In genomic region chr4:4490041-4490440, GRCh38 we compare ENCODE assay signal across 16 cellular contexts.
"Had no signal": no experiment of that assay in that cellular context is flagged by ENCODE, and none has a peak within 500 bp of the region (broad histone marks: within the 10 kb centered on the region; RNA-seq: fewer than 3 reads in every experiment).

No MANE protein-coding gene starts in this region.

- DNase-seq: activated CD4-positive, alpha-beta T cell treated with anti-CD3 and anti-CD28 coated beads for 36 hours; activated CD8-positive, alpha-beta memory T cell treated with anti-CD3 and anti-CD28 coated beads, Interleukin-2, amount 50 U/mL, for 4 hours; activated CD8-positive, alpha-beta T cell treated with anti-CD3 and anti-CD28 coated beads for 36 hours; activated naive CD4-positive, alpha-beta T cell; central memory CD4-positive, alpha-beta T cell; cortex of kidney; effector CD8-positive, alpha-beta T cell; glutamatergic neuron; lower lobe of right lung; naive thymus-derived CD8-positive, alpha-beta T cell; posterior cingulate gyrus; stimulated activated CD4-positive, alpha-beta T cell treated with anti-CD3 and anti-CD28 coated beads, Interleukin-4, amount 100 ng/mL, for 4 hours; stomach had no signal

- H3K36me3 ChIP-seq: lower lobe of right lung, neutrophil, stomach, thoracic aorta had no signal

- H3K36me3 Mint-ChIP-seq: naive thymus-derived CD8-positive, alpha-beta T cell had no signal

- H3K4me3 ChIP-seq: lower lobe of right lung, stomach, thoracic aorta had no signal

- H3K27ac Mint-ChIP-seq: activated CD4-positive, alpha-beta T cell treated with anti-CD3 and anti-CD28 coated beads for 36 hours; activated CD8-positive, alpha-beta T cell treated with anti-CD3 and anti-CD28 coated beads for 36 hours; activated T-helper 1 cell treated with anti-CD3 and anti-CD28 coated beads, Interleukin-12 subunit alpha, Interleukin-12 subunit beta, Interleukin-2, Interleukin-4 antibody, amounts not matched to agents 30 ng/mL and 10 ng/mL and 1 ng/mL, durations not matched to agents 14 hours and 24 hours and 36 hours; naive thymus-derived CD8-positive, alpha-beta T cell had no signal

- H3K4me3 Mint-ChIP-seq: activated CD4-positive, alpha-beta T cell treated with anti-CD3 and anti-CD28 coated beads for 36 hours; activated CD8-positive, alpha-beta T cell treated with anti-CD3 and anti-CD28 coated beads for 36 hours; activated T-helper 1 cell treated with anti-CD3 and anti-CD28 coated beads, Interleukin-12 subunit alpha, Interleukin-12 subunit beta, Interleukin-2, Interleukin-4 antibody, amounts not matched to agents 30 ng/mL and 10 ng/mL and 1 ng/mL, durations not matched to agents 14 hours and 24 hours and 36 hours; naive thymus-derived CD8-positive, alpha-beta T cell had no signal

- H3K9me3 Mint-ChIP-seq: activated CD8-positive, alpha-beta T cell treated with anti-CD3 and anti-CD28 coated beads for 36 hours; activated T-helper 1 cell treated with anti-CD3 and anti-CD28 coated beads, Interleukin-12 subunit alpha, Interleukin-12 subunit beta, Interleukin-2, Interleukin-4 antibody, amounts not matched to agents 30 ng/mL and 10 ng/mL and 1 ng/mL, durations not matched to agents 14 hours and 24 hours and 36 hours; naive thymus-derived CD8-positive, alpha-beta T cell had no signal

- H3K27me3 Mint-ChIP-seq: activated CD4-positive, alpha-beta T cell treated with anti-CD3 and anti-CD28 coated beads for 36 hours; activated CD8-positive, alpha-beta T cell treated with anti-CD3 and anti-CD28 coated beads for 36 hours; naive thymus-derived CD8-positive, alpha-beta T cell had no signal

- H3K27me3 ChIP-seq: neutrophil, stomach had no signal

- H3K9me3 ChIP-seq: lower lobe of right lung, neutrophil, stomach, thoracic aorta had no signal
